1 cellular context compared by ENCODE assay signal in genomic region chr21:41477641-41478318, GRCh38.
TF ChIP-seq lines count a peak whose summit lies in the region.

No MANE protein-coding gene starts in this region.

TF ChIP-seq in HepG2, 621 proteins besides CTCF, POLR2A, EP300 and RAD21:
- TF ChIP-seq RARA (CRISPR knock-in tag; IDR thresholded peaks at IDR 0.05) (no peak), ISX (CRISPR knock-in tag; conservative IDR thresholded peaks at IDR 0.05) (no peak), ZNF674 (CRISPR knock-in tag; IDR thresholded peaks at IDR 0.05; ENCODE audit: low read depth) (no peak), KMT2A (CRISPR knock-in tag; IDR thresholded peaks at IDR 0.05) (no peak), ZNF687 (CRISPR knock-in tag; IDR thresholded peaks at IDR 0.05) (peak; percentile 26), ZNF598 (CRISPR knock-in tag; IDR thresholded peaks at IDR 0.05; ENCODE audit: borderline replicate concordance) (no peak), ZNF567 (CRISPR knock-in tag; IDR thresholded peaks at IDR 0.05; ENCODE audit: borderline replicate concordance) (no peak), TOPORS (CRISPR knock-in tag; IDR thresholded peaks at IDR 0.05) (no peak), FOXK2 (IDR thresholded peaks at IDR 0.05) (no peak), SMYD3 (CRISPR knock-in tag; IDR thresholded peaks at IDR 0.05) (no peak), HNF4G (IDR thresholded peaks at IDR 0.05; ENCODE audit: borderline replicate concordance, low read depth, low read length) (0 out of 2 replicates have a peak, but pooled peaks have one; percentile 35), HNF4G (CRISPR knock-in tag; IDR thresholded peaks at IDR 0.05; ENCODE audit: borderline replicate concordance, low read depth) (no peak), ZNF841 (CRISPR knock-in tag; IDR thresholded peaks at IDR 0.05; ENCODE audit: borderline replicate concordance) (no peak)
- TF ChIP-seq, protein P1, sequence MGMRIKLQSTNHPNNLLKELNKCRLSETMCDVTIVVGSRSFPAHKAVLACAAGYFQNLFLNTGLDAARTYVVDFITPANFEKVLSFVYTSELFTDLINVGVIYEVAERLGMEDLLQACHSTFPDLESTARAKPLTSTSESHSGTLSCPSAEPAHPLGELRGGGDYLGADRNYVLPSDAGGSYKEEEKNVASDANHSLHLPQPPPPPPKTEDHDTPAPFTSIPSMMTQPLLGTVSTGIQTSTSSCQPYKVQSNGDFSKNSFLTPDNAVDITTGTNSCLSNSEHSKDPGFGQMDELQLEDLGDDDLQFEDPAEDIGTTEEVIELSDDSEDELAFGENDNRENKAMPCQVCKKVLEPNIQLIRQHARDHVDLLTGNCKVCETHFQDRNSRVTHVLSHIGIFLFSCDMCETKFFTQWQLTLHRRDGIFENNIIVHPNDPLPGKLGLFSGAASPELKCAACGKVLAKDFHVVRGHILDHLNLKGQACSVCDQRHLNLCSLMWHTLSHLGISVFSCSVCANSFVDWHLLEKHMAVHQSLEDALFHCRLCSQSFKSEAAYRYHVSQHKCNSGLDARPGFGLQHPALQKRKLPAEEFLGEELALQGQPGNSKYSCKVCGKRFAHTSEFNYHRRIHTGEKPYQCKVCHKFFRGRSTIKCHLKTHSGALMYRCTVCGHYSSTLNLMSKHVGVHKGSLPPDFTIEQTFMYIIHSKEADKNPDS (CRISPR knock-in tag; IDR thresholded peaks at IDR 0.05), result 0 out of 2 replicates have a peak, but pooled peaks have one; percentile 25
